In genomic region chr7:7969306-7970112, GRCh38 we compare ENCODE assay signal across 1 cellular context.
A peak's percentile ranks its signal among the peaks of the same experiment; 100 is the strongest.
TF ChIP-seq lines count a peak whose summit lies in the region.

No MANE protein-coding gene starts in this region.

TF ChIP-seq in K562, 482 proteins besides CTCF, POLR2A, EP300 and RAD21 (continued from another document):
- TF ChIP-seq ZBTB11 (CRISPR knock-in tag; IDR thresholded peaks at IDR 0.05) = peak in 1 of 3 experiments; percentile 6; a peak in 1 of 6 replicates
- TF ChIP-seq ZNF263 (CRISPR knock-in tag; IDR thresholded peaks at IDR 0.05; ENCODE audit: borderline replicate concordance) = 0 out of 2 replicates have a peak, but pooled peaks have one; percentile 39
- TF ChIP-seq HMGN3 (IDR thresholded peaks at IDR 0.05; ENCODE audit: borderline replicate concordance, extremely low read depth, insufficient read length, low read depth, low read length) = peak; percentile 35
- TF ChIP-seq TAF1 (IDR thresholded peaks at IDR 0.05; ENCODE audit: control insufficient read depth, extremely low read depth, insufficient read depth, low read length, severe bottlenecking) = peak; percentile 31
- TF ChIP-seq PRPF4 (IDR thresholded peaks at IDR 0.05; ENCODE audit: insufficient read depth, low read depth, low read length, poor library complexity, severe bottlenecking) = no peak
- peak; percentile 31; the same call in 1 of the 2 replicates for TF ChIP-seq ZBTB7A (IDR thresholded peaks at IDR 0.05; ENCODE audit: borderline replicate concordance, control insufficient read depth, low read depth, low read length)
- 0 out of 2 replicates have a peak, but pooled peaks have one; percentile 17 for TF ChIP-seq BMI1 (IDR thresholded peaks at IDR 0.05; ENCODE audit: low read length)
- peak; percentile 7 for TF ChIP-seq U2AF1 (optimal IDR thresholded peaks at IDR 0.05; ENCODE audit: low read depth, low read length)
- no peak; the same call in 1 of the 2 replicates for TF ChIP-seq POLR2AphosphoS5 (IDR thresholded peaks at IDR 0.05; ENCODE audit: control insufficient read depth, insufficient read depth, low read depth, low read length)
- TF ChIP-seq CHD1 (IDR thresholded peaks at IDR 0.05; ENCODE audit: low read length) = peak; percentile 73
- peak; percentile 32 for TF ChIP-seq CCNT2 (IDR thresholded peaks at IDR 0.05; ENCODE audit: borderline replicate concordance, extremely low read depth, insufficient read length, low read depth, low read length)
- 0 out of 2 replicates have a peak, but pooled peaks have one; percentile 21 for TF ChIP-seq HDAC2 (IDR thresholded peaks at IDR 0.05)
- 0 out of 2 replicates have a peak, but pooled peaks have one; percentile 66 for TF ChIP-seq ZNF589 (CRISPR knock-in tag; IDR thresholded peaks at IDR 0.05; ENCODE audit: low read depth)
- peak; percentile 73; the same call in 1 of the 2 replicates for TF ChIP-seq CXXC5 (CRISPR knock-in tag; IDR thresholded peaks at IDR 0.05)
- 0 out of 2 replicates have a peak, but pooled peaks have one; percentile 3 for TF ChIP-seq TEAD2 (tag; IDR thresholded peaks at IDR 0.05)
- TF ChIP-seq, protein P1, sequence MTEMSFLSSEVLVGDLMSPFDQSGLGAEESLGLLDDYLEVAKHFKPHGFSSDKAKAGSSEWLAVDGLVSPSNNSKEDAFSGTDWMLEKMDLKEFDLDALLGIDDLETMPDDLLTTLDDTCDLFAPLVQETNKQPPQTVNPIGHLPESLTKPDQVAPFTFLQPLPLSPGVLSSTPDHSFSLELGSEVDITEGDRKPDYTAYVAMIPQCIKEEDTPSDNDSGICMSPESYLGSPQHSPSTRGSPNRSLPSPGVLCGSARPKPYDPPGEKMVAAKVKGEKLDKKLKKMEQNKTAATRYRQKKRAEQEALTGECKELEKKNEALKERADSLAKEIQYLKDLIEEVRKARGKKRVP (CRISPR knock-in tag; IDR thresholded peaks at IDR 0.05) = no peak
- TF ChIP-seq MYNN (IDR thresholded peaks at IDR 0.05) = peak; percentile 89
- TF ChIP-seq MYNN (CRISPR knock-in tag; IDR thresholded peaks at IDR 0.05) = no peak; the same call in 1 of the 2 replicates
- TF ChIP-seq CHD4 (IDR thresholded peaks at IDR 0.05; ENCODE audit: insufficient read depth, insufficient replicate concordance, low read depth, low read length, poor library complexity, severe bottlenecking) = no peak
- no peak for TF ChIP-seq ZNF41 (CRISPR knock-in tag; conservative IDR thresholded peaks at IDR 0.05)
- TF ChIP-seq, protein P2, sequence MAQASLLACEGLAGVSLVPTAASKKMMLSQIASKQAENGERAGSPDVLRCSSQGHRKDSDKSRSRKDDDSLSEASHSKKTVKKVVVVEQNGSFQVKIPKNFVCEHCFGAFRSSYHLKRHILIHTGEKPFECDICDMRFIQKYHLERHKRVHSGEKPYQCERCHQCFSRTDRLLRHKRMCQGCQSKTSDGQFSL (CRISPR knock-in tag; IDR thresholded peaks at IDR 0.05) = peak; percentile 48; the same call in 1 of the 2 replicates
- TF ChIP-seq, protein P2 (tag; IDR thresholded peaks at IDR 0.05) = no peak
TF ChIP-seq in K562: peak in this region for 37.
